In genomic region chr22:31122196-31122531, GRCh38 we compare ENCODE assay signal across 1 cellular context.
TF ChIP-seq lines count a peak whose summit lies in the region.

No MANE protein-coding gene starts in this region.

TF ChIP-seq in HCT116, 20 proteins besides CTCF, POLR2A, EP300 and RAD21:
- TF ChIP-seq REST (IDR thresholded peaks at IDR 0.05; ENCODE audit: low read depth) (no peak), SRF (IDR thresholded peaks at IDR 0.05; ENCODE audit: low read depth) (no peak), YY1 (IDR thresholded peaks at IDR 0.05; ENCODE audit: extremely low read depth, insufficient replicate concordance, low read depth, low read length) (no peak), CEBPB (IDR thresholded peaks at IDR 0.05; ENCODE audit: low read depth) (no peak), FOSL1 (IDR thresholded peaks at IDR 0.05; ENCODE audit: low read depth) (no peak), POLR2AphosphoS5 (IDR thresholded peaks at IDR 0.05; ENCODE audit: low read depth, low read length) (no peak), ZFX (IDR thresholded peaks at IDR 0.05) (0 out of 2 replicates have a peak, but pooled peaks have one; percentile 15), EGR1 (IDR thresholded peaks at IDR 0.05; ENCODE audit: low read depth) (no peak), CBX3 (IDR thresholded peaks at IDR 0.05; ENCODE audit: low read depth) (no peak)
